In genomic region chr6:106702451-106703110, GRCh38 we compare ENCODE assay signal across 9 cellular contexts.
DNase-seq lines count a peak whose midpoint lies in the region; ATAC-seq and TF ChIP-seq lines count a peak whose summit lies in the region.
"Had no signal": no experiment of that assay in that cellular context is flagged by ENCODE, and none has a peak within 500 bp of the region (broad histone marks: within the 10 kb centered on the region; RNA-seq: fewer than 3 reads in every experiment).

No MANE protein-coding gene starts in this region.

- H3F3A ChIP-seq in neural progenitor cell (ENCODE audit: low read depth): no peaks in the 10 kb centered on the region

- H3K4me3 Mint-ChIP-seq in nephron: no peak overlapping the region
- no peak overlapping the region for H3K4me3 Mint-ChIP-seq in activated T-helper 2 cell treated with anti-CD3 and anti-CD28 coated beads, Interferon-gamma antibody, Interleukin-2, Interleukin-4, amounts not matched to agents 10 μg/mL and 5 μg/mL and 100 μg/mL, durations not matched to agents 14 hours and 24 hours and 36 hours (ENCODE audit: low read depth)
- H3K4me3 Mint-ChIP-seq in neural progenitor cell: no peak overlapping the region
- no peak overlapping the region for H3K4me3 Mint-ChIP-seq in CD8-positive, alpha-beta T cell

- H3K9me3 ChIP-seq in neural progenitor cell (ENCODE audit: low read depth): no peaks in the 10 kb centered on the region
- H3K9me3 ChIP-seq in CD8-positive, alpha-beta T cell (ENCODE audit: low read length): no peaks in the 10 kb centered on the region
- H3K9me3 ChIP-seq: SJSA1 had no signal

- H3K4me1 ChIP-seq in neural progenitor cell: peaks cover 10% of the 10 kb centered on the region
- H3K4me1 ChIP-seq in CD8-positive, alpha-beta T cell (ENCODE audit: insufficient read depth, low read length): no peaks in the 10 kb centered on the region
- H3K4me1 ChIP-seq: SJSA1 had no signal

- H3K27me3 Mint-ChIP-seq in nephron (ENCODE audit: low read depth): no peaks in the 10 kb centered on the region
- peaks cover 24% of the 10 kb centered on the region for H3K27me3 Mint-ChIP-seq in activated T-helper 2 cell treated with anti-CD3 and anti-CD28 coated beads, Interferon-gamma antibody, Interleukin-2, Interleukin-4, amounts not matched to agents 10 μg/mL and 5 μg/mL and 100 μg/mL, durations not matched to agents 14 hours and 24 hours and 36 hours (ENCODE audit: low read depth)
- H3K27me3 Mint-ChIP-seq in neural progenitor cell (ENCODE audit: insufficient read depth, low read depth): peaks cover 10% of the 10 kb centered on the region
- peaks cover 16% of the 10 kb centered on the region for H3K27me3 Mint-ChIP-seq in CD8-positive, alpha-beta T cell (ENCODE audit: low read depth)

- no peaks in the 10 kb centered on the region for H3K36me3 ChIP-seq in neural progenitor cell
- no peaks in the 10 kb centered on the region for H3K36me3 ChIP-seq in CD8-positive, alpha-beta T cell (ENCODE audit: insufficient read depth, low read length)
- H3K36me3 ChIP-seq: SJSA1 had no signal

- DNase-seq in GM19238 (ENCODE audit: insufficient read length, low spot score) (peak; percentile 53), NCI-H345 treated with DMSO at 0.1 percent for 48 hours (lab: John Stamatoyannopoulos, UW; ENCODE audit: unreplicated experiment) (peak; percentile 88), neural progenitor cell (ENCODE audit: low spot score) (no peak), T1000 (lab: John Stamatoyannopoulos, UW) (no peak)
- DNase-seq in activated T-helper 2 cell treated with anti-CD3 and anti-CD28 coated beads, Interferon-gamma antibody, Interleukin-2, Interleukin-4, amounts not matched to agents 10 μg/mL and 5 μg/mL and 100 μg/mL, durations not matched to agents 14 hours and 24 hours and 36 hours (ENCODE audit: low spot score): no peak
- DNase-seq in CD8-positive, alpha-beta T cell: no peak

- intact Hi-C loops in activated T-helper 2 cell treated with anti-CD3 and anti-CD28 coated beads, Interferon-gamma antibody, Interleukin-2, Interleukin-4, amounts not matched to agents 10 μg/mL and 5 μg/mL and 100 μg/mL, durations not matched to agents 14 hours and 24 hours and 36 hours (cut with micrococcal nuclease): no loop called here
- intact Hi-C loops in CD8-positive, alpha-beta T cell (cut with DNase I, micrococcal nuclease): no loop called here

- TF ChIP-seq CTCF in nephron (IDR thresholded peaks at IDR 0.05; ENCODE audit: unreplicated experiment in 3 of 3): no peak
- TF ChIP-seq CTCF in neural progenitor cell (IDR thresholded peaks at IDR 0.05): no peak
- no peak for TF ChIP-seq CTCF in CD8-positive, alpha-beta T cell (IDR thresholded peaks at IDR 0.05)

- H3K4me3 ChIP-seq in neural progenitor cell: no peak overlapping the region
- H3K4me3 ChIP-seq in CD8-positive, alpha-beta T cell (ENCODE audit: low read depth, low read length): no peak overlapping the region
- H3K4me3 ChIP-seq: SJSA1 had no signal

- H3K4me2 ChIP-seq in neural progenitor cell: no peak overlapping the region

- H3K27me3 ChIP-seq in neural progenitor cell: no peaks in the 10 kb centered on the region
- no peaks in the 10 kb centered on the region for H3K27me3 ChIP-seq in CD8-positive, alpha-beta T cell (ENCODE audit: insufficient read depth, low read length)

- H3K9ac ChIP-seq in neural progenitor cell: no peak overlapping the region

- CTCF ChIA-PET in CD8-positive, alpha-beta T cell (lab: Charles Lee): no interaction called here

- no peaks in the 10 kb centered on the region for H3K79me2 ChIP-seq in neural progenitor cell (ENCODE audit: low read depth)

- H3K36me3 Mint-ChIP-seq in nephron (ENCODE audit: low read depth): no peaks in the 10 kb centered on the region
- H3K36me3 Mint-ChIP-seq in activated T-helper 2 cell treated with anti-CD3 and anti-CD28 coated beads, Interferon-gamma antibody, Interleukin-2, Interleukin-4, amounts not matched to agents 10 μg/mL and 5 μg/mL and 100 μg/mL, durations not matched to agents 14 hours and 24 hours and 36 hours (ENCODE audit: low read depth): no peaks in the 10 kb centered on the region
- no peaks in the 10 kb centered on the region for H3K36me3 Mint-ChIP-seq in neural progenitor cell
- H3K36me3 Mint-ChIP-seq in CD8-positive, alpha-beta T cell: no peaks in the 10 kb centered on the region

- H4K20me1 ChIP-seq in neural progenitor cell (ENCODE audit: low read depth): no peaks in the 10 kb centered on the region

- ATAC-seq in HG03060 (IDR thresholded peaks at IDR 0.05; ENCODE audit: low read depth, unreplicated experiment): peak; percentile 86
- ATAC-seq in CD8-positive, alpha-beta T cell: no peak

- H3K4me1 Mint-ChIP-seq in nephron (peaks cover 6% of the 10 kb centered on the region), neural progenitor cell (peaks cover 27% of the 10 kb centered on the region)
- H3K4me1 Mint-ChIP-seq in activated T-helper 2 cell treated with anti-CD3 and anti-CD28 coated beads, Interferon-gamma antibody, Interleukin-2, Interleukin-4, amounts not matched to agents 10 μg/mL and 5 μg/mL and 100 μg/mL, durations not matched to agents 14 hours and 24 hours and 36 hours (ENCODE audit: low read depth): peaks cover 5% of the 10 kb centered on the region
- no peaks in the 10 kb centered on the region for H3K4me1 Mint-ChIP-seq in CD8-positive, alpha-beta T cell (ENCODE audit: low read depth)

- H3K27ac Mint-ChIP-seq in nephron (peak overlapping the region; percentile 74 to 84 (median 78)), neural progenitor cell (no peak overlapping the region)
- no peak overlapping the region for H3K27ac Mint-ChIP-seq in activated T-helper 2 cell treated with anti-CD3 and anti-CD28 coated beads, Interferon-gamma antibody, Interleukin-2, Interleukin-4, amounts not matched to agents 10 μg/mL and 5 μg/mL and 100 μg/mL, durations not matched to agents 14 hours and 24 hours and 36 hours
- H3K27ac Mint-ChIP-seq in CD8-positive, alpha-beta T cell: no peak overlapping the region

- POLR2A ChIA-PET in CD8-positive, alpha-beta T cell (lab: Charles Lee): no interaction called here

- H3K9me3 Mint-ChIP-seq in nephron (peaks cover 3% of the 10 kb centered on the region), neural progenitor cell (peaks cover 9% of the 10 kb centered on the region)
- H3K9me3 Mint-ChIP-seq in activated T-helper 2 cell treated with anti-CD3 and anti-CD28 coated beads, Interferon-gamma antibody, Interleukin-2, Interleukin-4, amounts not matched to agents 10 μg/mL and 5 μg/mL and 100 μg/mL, durations not matched to agents 14 hours and 24 hours and 36 hours: peaks cover 9% of the 10 kb centered on the region
- H3K9me3 Mint-ChIP-seq in CD8-positive, alpha-beta T cell: peaks cover 4% of the 10 kb centered on the region

- H2AFZ ChIP-seq in neural progenitor cell (replicated peaks): no peak overlapping the region

- H3K27ac ChIP-seq in neural progenitor cell: no peak overlapping the region
- H3K27ac ChIP-seq in CD8-positive, alpha-beta T cell (ENCODE audit: low read depth, low read length): no peak overlapping the region
- H3K27ac ChIP-seq: SJSA1 had no signal

Comparison
In these comparisons a context has a peak if more than half of its experiments do, and no peak if none do; other contexts are left out.
1. DNase-seq: peak in GM19238 (single experiment) and NCI-H345 treated with DMSO at 0.1 percent for 48 hours (single experiment); none in activated T-helper 2 cell treated with anti-CD3 and anti-CD28 coated beads, Interferon-gamma antibody, Interleukin-2, Interleukin-4, amounts not matched to agents 10 μg/mL and 5 μg/mL and 100 μg/mL, durations not matched to agents 14 hours and 24 hours and 36 hours (single experiment), neural progenitor cell (single experiment), CD8-positive, alpha-beta T cell (0 of 7) and T1000 (single experiment).
2. H3K27ac Mint-ChIP-seq: peak in nephron (3 of 3); none in activated T-helper 2 cell treated with anti-CD3 and anti-CD28 coated beads, Interferon-gamma antibody, Interleukin-2, Interleukin-4, amounts not matched to agents 10 μg/mL and 5 μg/mL and 100 μg/mL, durations not matched to agents 14 hours and 24 hours and 36 hours (single experiment), neural progenitor cell (single experiment) and CD8-positive, alpha-beta T cell (single experiment).